16 cellular contexts compared by ENCODE assay signal in genomic region chr3:9146367-9147071, GRCh38.
DNase-seq lines count a peak whose midpoint lies in the region; ATAC-seq and TF ChIP-seq lines count a peak whose summit lies in the region.
"Had no signal": no experiment of that assay in that cellular context is flagged by ENCODE, and none has a peak within 500 bp of the region (broad histone marks: within the 10 kb centered on the region; RNA-seq: fewer than 3 reads in every experiment).

No MANE protein-coding gene starts in this region.

- no peaks in the 10 kb centered on the region for H3K79me2 ChIP-seq in KMS-11 (ENCODE audit: insufficient read depth, low read depth)
- H3K79me2 ChIP-seq: parathyroid adenoma had no signal

- POLR2A ChIA-PET in HEK293 (lab: Yijun Ruan, JAX): no interaction called here

- peak; percentile 63 for ATAC-seq in stimulated activated memory B cell treated with anti-CD40 and anti-IgM and Interleukin-4, amounts not matched to agents 10 μg/mL and 1 μg/mL and 100 μg/mL, for 72 hours
- no peak for ATAC-seq in left cardiac atrium
- ATAC-seq: Panc1 had no signal

- CTCF ChIA-PET in activated naive CD4-positive, alpha-beta T cell treated with anti-CD3 and anti-CD28 coated beads, Interleukin-2, amount 10 ng/mL, durations not matched to agents 7 days and 5 days (lab: Charles Lee): no interaction called here
- CTCF ChIA-PET in HEK293 (lab: Yijun Ruan, JAX): no interaction called here

- no peak for TF ChIP-seq CTCF in HEK293 (tag by site-specific recombination; IDR thresholded peaks at IDR 0.05)
- no peak for TF ChIP-seq CTCF in KMS-11 (conservative IDR thresholded peaks at IDR 0.05; ENCODE audit: low read depth, low read length)

- H3K27ac Mint-ChIP-seq in activated naive CD4-positive, alpha-beta T cell treated with anti-CD3 and anti-CD28 coated beads, Interleukin-2, amount 10 ng/mL, durations not matched to agents 7 days and 5 days: peak overlapping the region; percentile 24
- no peak overlapping the region for H3K27ac Mint-ChIP-seq in stimulated activated memory B cell treated with anti-CD40 and anti-IgM and Interleukin-4, amounts not matched to agents 10 μg/mL and 1 μg/mL and 100 μg/mL, for 72 hours
- H3K27ac Mint-ChIP-seq: activated CD4-positive, alpha-beta T cell treated with anti-CD3 and anti-CD28 coated beads, Interleukin-2, amount 10 ng/mL, durations not matched to agents 7 days and 5 days; type B pancreatic cell had no signal

- no peaks in the 10 kb centered on the region; the same call in 1 of the 2 replicates for H3K27me3 ChIP-seq in KMS-11 (ENCODE audit: insufficient read depth, low read depth)

- H3K9me3 Mint-ChIP-seq in activated naive CD4-positive, alpha-beta T cell treated with anti-CD3 and anti-CD28 coated beads, Interleukin-2, amount 10 ng/mL, durations not matched to agents 7 days and 5 days: peaks cover 17% of the 10 kb centered on the region
- H3K9me3 Mint-ChIP-seq in stimulated activated memory B cell treated with anti-CD40 and anti-IgM and Interleukin-4, amounts not matched to agents 10 μg/mL and 1 μg/mL and 100 μg/mL, for 72 hours: peaks cover 28% of the 10 kb centered on the region

- no peak overlapping the region for H2AFZ ChIP-seq in KMS-11 (ENCODE audit: low read depth)
- H2AFZ ChIP-seq: parathyroid adenoma had no signal

- H3K36me3 ChIP-seq in HEK293 (ENCODE audit: control insufficient read depth in 2 of 2, insufficient read depth in 1 of 2, low read length in 2 of 2): no peaks in the 10 kb centered on the region
- no peaks in the 10 kb centered on the region for H3K36me3 ChIP-seq in KMS-11 (ENCODE audit: insufficient read depth)

- no peaks in the 10 kb centered on the region for H3K9me3 ChIP-seq in HEK293 (ENCODE audit: control insufficient read depth, insufficient read depth, low read depth, low read length)

- no peak overlapping the region for H3K27ac ChIP-seq in HEK293 (ENCODE audit: extremely low read depth, low read depth, low read length)
- H3K27ac ChIP-seq in KMS-11: peak overlapping the region; percentile 78
- H3K27ac ChIP-seq: parathyroid adenoma had no signal

- DNase-seq in activated naive CD4-positive, alpha-beta T cell treated with anti-CD3 and anti-CD28 coated beads, Interleukin-2, amount 10 ng/mL, durations not matched to agents 7 days and 5 days: no peak
- DNase-seq in activated naive CD4-positive, alpha-beta T cell treated with anti-CD3 and anti-CD28 coated beads, Interleukin-2, amount 50 U/mL, for 16 hours: no peak
- DNase-seq in left cardiac atrium (no peak), SIG-M5 (lab: John Stamatoyannopoulos, UW) (no peak), GOT3 (lab: John Stamatoyannopoulos, UW) (no peak)
- DNase-seq: activated CD4-positive, alpha-beta T cell treated with anti-CD3 and anti-CD28 coated beads, Interleukin-2, amount 10 ng/mL, durations not matched to agents 7 days and 5 days; effector CD8-positive, alpha-beta T cell; foreskin fibroblast; NCI-H345 had no signal

- peaks cover 33% of the 10 kb centered on the region for H3K27me3 Mint-ChIP-seq in activated naive CD4-positive, alpha-beta T cell treated with anti-CD3 and anti-CD28 coated beads, Interleukin-2, amount 10 ng/mL, durations not matched to agents 7 days and 5 days
- peaks cover 51% of the 10 kb centered on the region for H3K27me3 Mint-ChIP-seq in stimulated activated memory B cell treated with anti-CD40 and anti-IgM and Interleukin-4, amounts not matched to agents 10 μg/mL and 1 μg/mL and 100 μg/mL, for 72 hours
- H3K27me3 Mint-ChIP-seq: type B pancreatic cell had no signal

- H3K4me1 ChIP-seq in HEK293 (ENCODE audit: control insufficient read depth, insufficient read depth, low read length) (peaks cover 12% of the 10 kb centered on the region), KMS-11 (ENCODE audit: low read depth, poor library complexity, severe bottlenecking) (peaks cover 35% of the 10 kb centered on the region)

- no peak overlapping the region for H3K4me3 ChIP-seq in HEK293 (ENCODE audit: low read depth, low read length)
- H3K4me3 ChIP-seq in KMS-11 (IDR thresholded peaks at IDR 0.05; ENCODE audit: insufficient read depth, low read depth, low read length): no peak overlapping the region

- H3K4me1 Mint-ChIP-seq in activated naive CD4-positive, alpha-beta T cell treated with anti-CD3 and anti-CD28 coated beads, Interleukin-2, amount 10 ng/mL, durations not matched to agents 7 days and 5 days: peaks cover 2% of the 10 kb centered on the region
- no peaks in the 10 kb centered on the region for H3K4me1 Mint-ChIP-seq in stimulated activated memory B cell treated with anti-CD40 and anti-IgM and Interleukin-4, amounts not matched to agents 10 μg/mL and 1 μg/mL and 100 μg/mL, for 72 hours

- H3K9ac ChIP-seq in KMS-11: no peak overlapping the region
- H3K9ac ChIP-seq: parathyroid adenoma had no signal

- H3K4me3 Mint-ChIP-seq in activated naive CD4-positive, alpha-beta T cell treated with anti-CD3 and anti-CD28 coated beads, Interleukin-2, amount 10 ng/mL, durations not matched to agents 7 days and 5 days: no peak overlapping the region
- H3K4me3 Mint-ChIP-seq in stimulated activated memory B cell treated with anti-CD40 and anti-IgM and Interleukin-4, amounts not matched to agents 10 μg/mL and 1 μg/mL and 100 μg/mL, for 72 hours: no peak overlapping the region
- H3K4me3 Mint-ChIP-seq: activated CD4-positive, alpha-beta T cell treated with anti-CD3 and anti-CD28 coated beads, Interleukin-2, amount 10 ng/mL, durations not matched to agents 7 days and 5 days; brain; type B pancreatic cell had no signal

- peak overlapping the region; percentile 66 for H3K4me2 ChIP-seq in KMS-11

- no peaks in the 10 kb centered on the region; the same call in 1 of the 2 replicates for H4K20me1 ChIP-seq in KMS-11 (ENCODE audit: insufficient read depth)

- intact Hi-C loops in left cardiac atrium (cut with DNase I): no loop called here

- H3K36me3 Mint-ChIP-seq in activated naive CD4-positive, alpha-beta T cell treated with anti-CD3 and anti-CD28 coated beads, Interleukin-2, amount 10 ng/mL, durations not matched to agents 7 days and 5 days: peaks cover 6% of the 10 kb centered on the region
- peaks cover 24% of the 10 kb centered on the region for H3K36me3 Mint-ChIP-seq in stimulated activated memory B cell treated with anti-CD40 and anti-IgM and Interleukin-4, amounts not matched to agents 10 μg/mL and 1 μg/mL and 100 μg/mL, for 72 hours

TF ChIP-seq in HEK293, 187 proteins besides CTCF, POLR2A, EP300 and RAD21 (continues in another document):
- TF ChIP-seq ZNF76 (tag by site-specific recombination; IDR thresholded peaks at IDR 0.05; ENCODE audit: borderline replicate concordance, low read depth): no peak
- TF ChIP-seq ZNF626 (tag by site-specific recombination; IDR thresholded peaks at IDR 0.05): no peak
- no peak for TF ChIP-seq ZNF23 (tag by site-specific recombination; IDR thresholded peaks at IDR 0.05; ENCODE audit: borderline replicate concordance)
- peak; percentile 83 for TF ChIP-seq ZIC2 (tag by site-specific recombination; IDR thresholded peaks at IDR 0.05)
- TF ChIP-seq ZNF140 (tag by site-specific recombination; IDR thresholded peaks at IDR 0.05): peak; percentile 71
- no peak for TF ChIP-seq ZNF600 (tag by site-specific recombination; IDR thresholded peaks at IDR 0.05)
- no peak for TF ChIP-seq SP2 (tag by site-specific recombination; IDR thresholded peaks at IDR 0.05)
- no peak for TF ChIP-seq ZBTB11 (tag by site-specific recombination; conservative IDR thresholded peaks at IDR 0.05; ENCODE audit: low read depth)
- no peak for TF ChIP-seq ZNF37A (tag by site-specific recombination; IDR thresholded peaks at IDR 0.05)
- TF ChIP-seq, protein P1, sequence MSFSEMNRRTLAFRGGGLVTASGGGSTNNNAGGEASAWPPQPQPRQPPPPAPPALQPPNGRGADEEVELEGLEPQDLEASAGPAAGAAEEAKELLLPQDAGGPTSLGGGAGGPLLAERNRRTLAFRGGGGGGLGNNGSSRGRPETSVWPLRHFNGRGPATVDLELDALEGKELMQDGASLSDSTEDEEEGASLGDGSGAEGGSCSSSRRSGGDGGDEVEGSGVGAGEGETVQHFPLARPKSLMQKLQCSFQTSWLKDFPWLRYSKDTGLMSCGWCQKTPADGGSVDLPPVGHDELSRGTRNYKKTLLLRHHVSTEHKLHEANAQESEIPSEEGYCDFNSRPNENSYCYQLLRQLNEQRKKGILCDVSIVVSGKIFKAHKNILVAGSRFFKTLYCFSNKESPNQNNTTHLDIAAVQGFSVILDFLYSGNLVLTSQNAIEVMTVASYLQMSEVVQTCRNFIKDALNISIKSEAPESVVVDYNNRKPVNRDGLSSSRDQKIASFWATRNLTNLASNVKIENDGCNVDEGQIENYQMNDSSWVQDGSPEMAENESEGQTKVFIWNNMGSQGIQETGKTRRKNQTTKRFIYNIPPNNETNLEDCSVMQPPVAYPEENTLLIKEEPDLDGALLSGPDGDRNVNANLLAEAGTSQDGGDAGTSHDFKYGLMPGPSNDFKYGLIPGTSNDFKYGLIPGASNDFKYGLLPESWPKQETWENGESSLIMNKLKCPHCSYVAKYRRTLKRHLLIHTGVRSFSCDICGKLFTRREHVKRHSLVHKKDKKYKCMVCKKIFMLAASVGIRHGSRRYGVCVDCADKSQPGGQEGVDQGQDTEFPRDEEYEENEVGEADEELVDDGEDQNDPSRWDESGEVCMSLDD (tag by site-specific recombination; IDR thresholded peaks at IDR 0.05): no peak
